In the genomic region with DNA sequence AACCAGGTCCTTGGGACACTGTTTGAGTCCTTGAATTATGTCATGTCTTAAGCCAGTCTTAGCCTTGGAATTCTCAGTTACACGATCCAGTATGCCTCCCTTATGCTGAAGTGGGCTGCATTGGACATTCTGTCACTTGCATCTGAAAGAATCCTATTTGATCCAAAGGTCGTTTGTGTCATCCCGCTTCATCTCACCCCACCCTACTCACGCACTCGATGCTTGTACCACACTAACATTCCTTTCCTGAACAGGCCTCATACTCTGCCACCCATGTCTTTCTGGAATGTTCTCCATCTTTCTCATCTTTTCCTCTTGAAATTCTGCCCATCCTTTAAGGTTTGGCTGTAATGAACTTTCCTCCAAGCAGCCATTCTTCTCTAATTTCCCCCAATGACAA, we compare ENCODE assay signal across 14 cellular contexts. TPM values are rescaled to one million over a fixed set of nuclear protein-coding genes. Genes with fewer than 3 reads are reported as not detected.
DNase-seq lines count a peak whose midpoint lies in the region; ATAC-seq and TF ChIP-seq lines count a peak whose summit lies in the region.
"Had no signal": no experiment of that assay in that cellular context is flagged by ENCODE, and none has a peak within 500 bp of the region (broad histone marks: within the 10 kb centered on the region; RNA-seq: fewer than 3 reads in every experiment).

No MANE protein-coding gene starts in this region.

- no peaks in the 10 kb centered on the region for H3K9me3 Mint-ChIP-seq in brain
- no peaks in the 10 kb centered on the region for H3K9me3 Mint-ChIP-seq in mesothelial cell of epicardium
- H3K9me3 Mint-ChIP-seq in activated T-helper 2 cell treated with anti-CD3 and anti-CD28 coated beads, Interferon-gamma antibody, Interleukin-2, Interleukin-4, amounts not matched to agents 10 μg/mL and 5 μg/mL and 100 μg/mL, durations not matched to agents 14 hours and 24 hours and 36 hours = no peaks in the 10 kb centered on the region
- H3K9me3 Mint-ChIP-seq: CD4-positive, alpha-beta memory T cell had no signal

- H3K27ac Mint-ChIP-seq in T-helper 17 cell (no peak overlapping the region), brain (peak overlapping the region in 3 of 5 experiments; percentile 2 to 33 (median 13)), mesothelial cell of epicardium (peak overlapping the region; percentile 91)
- no peak overlapping the region for H3K27ac Mint-ChIP-seq in activated T-helper 2 cell treated with anti-CD3 and anti-CD28 coated beads, Interferon-gamma antibody, Interleukin-2, Interleukin-4, amounts not matched to agents 10 μg/mL and 5 μg/mL and 100 μg/mL, durations not matched to agents 14 hours and 24 hours and 36 hours
- H3K27ac Mint-ChIP-seq: CD4-positive, alpha-beta memory T cell had no signal

- ATAC-seq in T-helper 17 cell = no peak
- ATAC-seq: A549 had no signal

- peak overlapping the region; percentile 75 to 90 (median 79) for H3K27ac ChIP-seq in thyroid gland
- H3K27ac ChIP-seq: A549, C4-2B, GM23248 had no signal

- peaks cover 48 to 49% of the 10 kb centered on the region in 2 donors for H3K4me1 ChIP-seq in thyroid gland
- H3K4me1 ChIP-seq: A549 had no signal

- peaks cover 2% of the 10 kb centered on the region for H3K36me3 Mint-ChIP-seq in T-helper 17 cell (ENCODE audit: low read depth)
- H3K36me3 Mint-ChIP-seq in brain = peaks cover 8% of the 10 kb centered on the region
- H3K36me3 Mint-ChIP-seq in mesothelial cell of epicardium = peaks cover 2% of the 10 kb centered on the region
- H3K36me3 Mint-ChIP-seq in activated T-helper 2 cell treated with anti-CD3 and anti-CD28 coated beads, Interferon-gamma antibody, Interleukin-2, Interleukin-4, amounts not matched to agents 10 μg/mL and 5 μg/mL and 100 μg/mL, durations not matched to agents 14 hours and 24 hours and 36 hours (ENCODE audit: low read depth) = peaks cover 10% of the 10 kb centered on the region

- no peak for TF ChIP-seq POLR2A in thyroid gland (IDR thresholded peaks at IDR 0.05)

- WGBS in thyroid gland, 2 donors = 92 to 93% methylated on average over 5 of the region's 5 CpGs

- peak overlapping the region; percentile 4 for H3K4me3 Mint-ChIP-seq in T-helper 17 cell
- no peak overlapping the region for H3K4me3 Mint-ChIP-seq in brain
- H3K4me3 Mint-ChIP-seq in mesothelial cell of epicardium = no peak overlapping the region
- no peak overlapping the region for H3K4me3 Mint-ChIP-seq in activated T-helper 2 cell treated with anti-CD3 and anti-CD28 coated beads, Interferon-gamma antibody, Interleukin-2, Interleukin-4, amounts not matched to agents 10 μg/mL and 5 μg/mL and 100 μg/mL, durations not matched to agents 14 hours and 24 hours and 36 hours (ENCODE audit: low read depth)
- H3K4me3 Mint-ChIP-seq: CD4-positive, alpha-beta memory T cell had no signal

- intact Hi-C loops in thyroid gland (cut with DNase I) = no loop called here
- intact Hi-C loops in activated T-helper 2 cell treated with anti-CD3 and anti-CD28 coated beads, Interferon-gamma antibody, Interleukin-2, Interleukin-4, amounts not matched to agents 10 μg/mL and 5 μg/mL and 100 μg/mL, durations not matched to agents 14 hours and 24 hours and 36 hours (cut with micrococcal nuclease) = loop anchor here (5.0 kb wide), 1 partner anchor 228 kb away; no protein-coding TSS in a partner anchor

- DNase-seq in T-helper 17 cell (no peak), mesothelial cell of epicardium (ENCODE audit: low spot score in 2 of 2, unreplicated experiment in 2 of 2) (no peak), thyroid gland (no peak), GDM1 (lab: John Stamatoyannopoulos, UW) (no peak)
- no peak for DNase-seq in NK-92 treated with Interleukin-12 subunit alpha and Interleukin-12 subunit beta, amount 100 ng/mL, for 24 hours (lab: John Stamatoyannopoulos, UW)
- DNase-seq in activated T-helper 2 cell treated with anti-CD3 and anti-CD28 coated beads, Interferon-gamma antibody, Interleukin-2, Interleukin-4, amounts not matched to agents 10 μg/mL and 5 μg/mL and 100 μg/mL, durations not matched to agents 14 hours and 24 hours and 36 hours (ENCODE audit: low spot score) = no peak
- DNase-seq: BE2C; CD4-positive, alpha-beta memory T cell; DMS79; GM23248; H7 had no signal

- H3K36me3 ChIP-seq in thyroid gland = no peaks in the 10 kb centered on the region

- no peaks in the 10 kb centered on the region for H3K27me3 Mint-ChIP-seq in T-helper 17 cell
- no peaks in the 10 kb centered on the region for H3K27me3 Mint-ChIP-seq in brain
- H3K27me3 Mint-ChIP-seq in mesothelial cell of epicardium (ENCODE audit: low read depth) = no peaks in the 10 kb centered on the region
- H3K27me3 Mint-ChIP-seq in activated T-helper 2 cell treated with anti-CD3 and anti-CD28 coated beads, Interferon-gamma antibody, Interleukin-2, Interleukin-4, amounts not matched to agents 10 μg/mL and 5 μg/mL and 100 μg/mL, durations not matched to agents 14 hours and 24 hours and 36 hours (ENCODE audit: low read depth) = no peaks in the 10 kb centered on the region
- H3K27me3 Mint-ChIP-seq: CD4-positive, alpha-beta memory T cell had no signal

- no peak overlapping the region for H3K4me3 ChIP-seq in thyroid gland (replicated peaks in 1 of 3)
- H3K4me3 ChIP-seq: A549, GM23248 had no signal

- no peaks in the 10 kb centered on the region for H3K27me3 ChIP-seq in thyroid gland
- H3K27me3 ChIP-seq: BE2C had no signal

- peaks cover 3% of the 10 kb centered on the region for H3K4me1 Mint-ChIP-seq in T-helper 17 cell
- peaks cover 14% of the 10 kb centered on the region for H3K4me1 Mint-ChIP-seq in brain
- peaks cover 23% of the 10 kb centered on the region for H3K4me1 Mint-ChIP-seq in mesothelial cell of epicardium
- H3K4me1 Mint-ChIP-seq in activated T-helper 2 cell treated with anti-CD3 and anti-CD28 coated beads, Interferon-gamma antibody, Interleukin-2, Interleukin-4, amounts not matched to agents 10 μg/mL and 5 μg/mL and 100 μg/mL, durations not matched to agents 14 hours and 24 hours and 36 hours (ENCODE audit: low read depth) = peaks cover 3% of the 10 kb centered on the region

- TF ChIP-seq CTCF in brain (conservative IDR thresholded peaks at IDR 0.05) (no peak), mesothelial cell of epicardium (IDR thresholded peaks at IDR 0.05; ENCODE audit: unreplicated experiment) (no peak), thyroid gland (IDR thresholded peaks at IDR 0.05) (no peak)

- H3K9me3 ChIP-seq in T-helper 17 cell (ENCODE audit: control insufficient read depth, low read length, poor library complexity, severe bottlenecking) (no peaks in the 10 kb centered on the region), thyroid gland (no peaks in the 10 kb centered on the region)
- H3K9me3 ChIP-seq: A549, BE2C had no signal

RNA-seq across cellular contexts. Expression of a gene that starts 27.9 kb away (rescaled TPM):
- total RNA-seq in T-helper 17 cell (100 to 1,000 TPM; 501 to 627 TPM), mesothelial cell of epicardium (93.6 to 100 TPM (median 98.3 TPM) in 3 replicates), thyroid gland (100 to 1,000 TPM; 146 to 287 (median 172) TPM)
- 16.1 TPM for polyA plus RNA-seq in brain (ENCODE audit: insufficient read depth, low read depth, low replicate concordance)
- total RNA-seq in activated T-helper 2 cell treated with anti-CD3 and anti-CD28 coated beads, Interferon-gamma antibody, Interleukin-2, Interleukin-4, amounts not matched to agents 10 μg/mL and 5 μg/mL and 100 μg/mL, durations not matched to agents 14 hours and 24 hours and 36 hours = 114 TPM in 2 replicates

Comparison
In these comparisons a context has a peak if more than half of its experiments do, and no peak if none do; other contexts are left out.
1. H3K27ac Mint-ChIP-seq: peak in brain (3 of 5) and mesothelial cell of epicardium (single experiment); none in T-helper 17 cell (single experiment) and activated T-helper 2 cell treated with anti-CD3 and anti-CD28 coated beads, Interferon-gamma antibody, Interleukin-2, Interleukin-4, amounts not matched to agents 10 μg/mL and 5 μg/mL and 100 μg/mL, durations not matched to agents 14 hours and 24 hours and 36 hours (single experiment).